ENCODE assay signal across 8 cellular contexts in the genomic region with DNA sequence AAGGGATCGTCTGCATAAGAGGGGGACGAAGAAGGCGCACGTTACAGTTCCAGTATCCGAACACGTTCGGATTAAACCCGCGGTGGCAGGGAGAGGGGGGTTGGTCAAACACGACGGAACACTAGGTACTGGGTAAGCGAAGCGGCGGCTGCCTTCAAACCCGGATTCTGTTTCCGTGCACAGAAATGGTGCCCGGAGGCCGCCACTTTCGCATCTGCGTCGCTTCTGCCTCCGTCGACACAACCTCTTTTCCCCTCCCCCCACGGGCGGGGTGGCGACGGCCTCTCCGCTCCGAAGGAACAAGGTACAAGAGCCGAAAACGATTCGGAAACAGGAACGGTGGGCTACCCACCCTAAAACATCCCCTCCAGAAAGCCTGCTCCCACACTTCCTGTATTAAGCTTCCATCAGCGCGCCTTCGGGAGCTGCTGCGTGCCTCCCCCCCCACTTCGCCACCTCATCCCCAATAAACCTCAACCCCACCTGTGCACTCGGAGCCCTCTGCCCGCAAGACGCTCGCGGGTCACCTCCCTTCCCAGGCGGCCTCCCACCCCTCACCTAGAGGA. TPM values are rescaled to one million over a fixed set of nuclear protein-coding genes. Genes with fewer than 3 reads are reported as not detected.
DNase-seq lines count a peak whose midpoint lies in the region; ATAC-seq and TF ChIP-seq lines count a peak whose summit lies in the region.

No MANE protein-coding gene starts in this region.

- peak overlapping the region; percentile 95 for H3K18ac ChIP-seq in mesendoderm (ENCODE audit: low read length)

- peaks cover 51% of the 10 kb centered on the region for H3K79me2 ChIP-seq in mesendoderm (ENCODE audit: control insufficient read depth, insufficient read depth, low read length)

- H3K4me2 ChIP-seq in mesendoderm (ENCODE audit: low read length): peak overlapping the region; percentile 85

- no peak overlapping the region for H2BK120ac ChIP-seq in mesendoderm (ENCODE audit: low read depth, low read length)

- no peak overlapping the region for H4K8ac ChIP-seq in mesendoderm (ENCODE audit: low read depth, low read length)

- peak overlapping the region; percentile 27 for H2AK5ac ChIP-seq in mesendoderm (ENCODE audit: low read length)

- peak overlapping the region; percentile 51 for H3K23ac ChIP-seq in mesendoderm (ENCODE audit: low read length)

- no peak overlapping the region for H2BK15ac ChIP-seq in mesendoderm (replicated peaks; ENCODE audit: low read depth)

- no peaks in the 10 kb centered on the region for H3K4me1 ChIP-seq in A673 (ENCODE audit: insufficient read depth, low read length, poor library complexity, severe bottlenecking)
- peaks cover 7% of the 10 kb centered on the region for H3K4me1 ChIP-seq in mesendoderm (ENCODE audit: control insufficient read depth, low read depth, low read length)

- H3K27ac ChIP-seq in A673 (ENCODE audit: low read depth, low read length, poor library complexity, severe bottlenecking) (peak overlapping the region; percentile 89), mesendoderm (ENCODE audit: low read depth, low read length) (peak overlapping the region; percentile 89)

- peak overlapping the region; percentile 64 for H3K4ac ChIP-seq in mesendoderm (ENCODE audit: low read depth, low read length)

- CTCF ChIA-PET in A673 (lab: Charles Lee): no interaction called here
- CTCF ChIA-PET in activated CD8-positive, alpha-beta T cell treated with anti-CD3 and anti-CD28 coated beads, Interleukin-2, amount 10 ng/mL, durations not matched to agents 7 days and 5 days (lab: Charles Lee): interaction anchor here (0.7 to 4.6 kb wide), 5 partner anchors 13 to 51 kb away, joined by 3 to 47 read pairs (median 8); a partner anchor contains a TSS

- peaks cover 53% of the 10 kb centered on the region for H3K4me1 Mint-ChIP-seq in activated CD8-positive, alpha-beta T cell treated with anti-CD3 and anti-CD28 coated beads, Interleukin-2, amount 10 ng/mL, durations not matched to agents 7 days and 5 days (ENCODE audit: low read depth)

- H3K79me1 ChIP-seq in mesendoderm (ENCODE audit: low read length): no peaks in the 10 kb centered on the region

- H3K9me3 ChIP-seq in A673 (ENCODE audit: low read depth, low read length, poor library complexity, severe bottlenecking): no peaks in the 10 kb centered on the region

- no peaks in the 10 kb centered on the region for H3K9me3 Mint-ChIP-seq in activated CD8-positive, alpha-beta T cell treated with anti-CD3 and anti-CD28 coated beads, Interleukin-2, amount 10 ng/mL, durations not matched to agents 7 days and 5 days (ENCODE audit: insufficient read depth)

- intact Hi-C loops in A673 (cut with micrococcal nuclease; ENCODE audit: unreplicated experiment): loop anchor here (5.0 kb wide), 1 partner anchor 50 kb away; a partner anchor contains a TSS

- POLR2A ChIA-PET in A673 (lab: Charles Lee; ENCODE audit: low non-redundant PET): no interaction called here
- POLR2A ChIA-PET in activated CD8-positive, alpha-beta T cell treated with anti-CD3 and anti-CD28 coated beads, Interleukin-2, amount 10 ng/mL, durations not matched to agents 7 days and 5 days (lab: Charles Lee): interaction anchor here (0.7 to 3.6 kb wide), 10 partner anchors 11 to 51 kb away, joined by 3 to 52 read pairs (median 5); a partner anchor contains a TSS

- no peak for TF ChIP-seq CTCF in A673 (conservative IDR thresholded peaks at IDR 0.05; ENCODE audit: low read depth, low read length)

- no peak for TF ChIP-seq POLR2A in GM18505 (IDR thresholded peaks at IDR 0.05; ENCODE audit: borderline replicate concordance, extremely low read depth, insufficient read depth, insufficient read length)

- H3K4me3 ChIP-seq in A673 (ENCODE audit: low read depth, low read length, poor library complexity, severe bottlenecking) (peak overlapping the region; percentile 91), mesendoderm (ENCODE audit: low read length) (peak overlapping the region; percentile 90)

- peak overlapping the region; percentile 60 for H2BK5ac ChIP-seq in mesendoderm (ENCODE audit: low read length)

- ATAC-seq in GM18505 (IDR thresholded peaks at IDR 0.05; ENCODE audit: unreplicated experiment) (peak; percentile 30), HG03045 (IDR thresholded peaks at IDR 0.05; ENCODE audit: unreplicated experiment) (peak; percentile 24)
- ATAC-seq in activated CD8-positive, alpha-beta T cell treated with anti-CD3 and anti-CD28 coated beads, Interleukin-2, amount 10 ng/mL, durations not matched to agents 7 days and 5 days: peak; percentile 25

- peak overlapping the region; percentile 92 for H3K56ac ChIP-seq in mesendoderm (ENCODE audit: low read length)

- H3K36me3 ChIP-seq in A673 (ENCODE audit: insufficient read depth, low read length, poor library complexity, severe bottlenecking) (no peaks in the 10 kb centered on the region), mesendoderm (ENCODE audit: control insufficient read depth, insufficient read depth, low read length) (no peaks in the 10 kb centered on the region)

- H3K9ac ChIP-seq in mesendoderm (ENCODE audit: low read length): peak overlapping the region; percentile 95

- H3K36me3 Mint-ChIP-seq in activated CD8-positive, alpha-beta T cell treated with anti-CD3 and anti-CD28 coated beads, Interleukin-2, amount 10 ng/mL, durations not matched to agents 7 days and 5 days (ENCODE audit: low read depth): peaks cover 33% of the 10 kb centered on the region

- DNase-seq in A673 (ENCODE audit: low spot score): peak; percentile 47
- DNase-seq in NCI-H526 treated with DMSO at 0.1 percent for 48 hours (lab: John Stamatoyannopoulos, UW): peak; percentile 2
- peak; percentile 88 for DNase-seq in activated CD8-positive, alpha-beta T cell treated with anti-CD3 and anti-CD28 coated beads, Interleukin-2, amount 10 ng/mL, durations not matched to agents 7 days and 5 days
- DNase-seq in effector CD8-positive, alpha-beta T cell (lab: John Stamatoyannopoulos, UW): peak; percentile 64
- DNase-seq in mesendoderm: peak; percentile 78
- peak; percentile 53 for DNase-seq in stimulated activated CD8-positive, alpha-beta memory T cell treated with anti-CD3 and anti-CD28 coated beads, Interleukin-15, amount 100 ng/mL, for 1 hour (ENCODE audit: low read depth)

- H3K4me3 Mint-ChIP-seq in activated CD8-positive, alpha-beta T cell treated with anti-CD3 and anti-CD28 coated beads, Interleukin-2, amount 10 ng/mL, durations not matched to agents 7 days and 5 days: peak overlapping the region; percentile 99

- no peak overlapping the region for H4K5ac ChIP-seq in mesendoderm (ENCODE audit: low read length)

- BruUV-seq in A673 (replicated peaks; lab: Mats Ljungman, UMichigan): no TSS peak

- H3K27ac Mint-ChIP-seq in activated CD8-positive, alpha-beta T cell treated with anti-CD3 and anti-CD28 coated beads, Interleukin-2, amount 10 ng/mL, durations not matched to agents 7 days and 5 days: peak overlapping the region; percentile 99

- H3K27me3 Mint-ChIP-seq in activated CD8-positive, alpha-beta T cell treated with anti-CD3 and anti-CD28 coated beads, Interleukin-2, amount 10 ng/mL, durations not matched to agents 7 days and 5 days (ENCODE audit: low read depth): no peaks in the 10 kb centered on the region

- no peaks in the 10 kb centered on the region for H3K27me3 ChIP-seq in A673 (replicated peaks; ENCODE audit: insufficient read depth, low read depth, low read length, poor library complexity)
- no peaks in the 10 kb centered on the region for H3K27me3 ChIP-seq in mesendoderm (ENCODE audit: insufficient read depth, low read length, poor library complexity)

- WGBS in mesendoderm (ENCODE audit: extremely low coverage, insufficient coverage, low lambda C conversion rate): no CpG with 5 or more reads among the region's 44 CpGs

RNA-seq across cellular contexts. Expression of a gene that starts 0.7 kb away (rescaled TPM):
- total RNA-seq in A673 (2021): 104 and 124 TPM in 2 replicates
- total RNA-seq in activated CD8-positive, alpha-beta T cell treated with anti-CD3 and anti-CD28 coated beads, Interleukin-2, amount 10 ng/mL, durations not matched to agents 7 days and 5 days: 100 to 1,000 TPM; 173 to 178 TPM
- polyA plus RNA-seq in mesendoderm (2013, experiment 1 of 2): 150 TPM
- polyA plus RNA-seq in mesendoderm (2013, experiment 2 of 2): 151 TPM

RNA-seq across cellular contexts. Expression of a gene that starts 42.2 kb away (rescaled TPM):
- total RNA-seq in A673 (2021): 1.5 and 1.6 TPM in 2 replicates
- under 1 TPM; 0.45 to 0.60 TPM for total RNA-seq in activated CD8-positive, alpha-beta T cell treated with anti-CD3 and anti-CD28 coated beads, Interleukin-2, amount 10 ng/mL, durations not matched to agents 7 days and 5 days
- 0.14 TPM for polyA plus RNA-seq in mesendoderm (2013, experiment 1 of 2)
- 0.15 TPM for polyA plus RNA-seq in mesendoderm (2013, experiment 2 of 2)

RNA-seq across cellular contexts. Expression of a gene that starts 51.8 kb away (rescaled TPM):
- total RNA-seq in A673 (2021): 35.6 and 36.1 TPM in 2 replicates
- total RNA-seq in activated CD8-positive, alpha-beta T cell treated with anti-CD3 and anti-CD28 coated beads, Interleukin-2, amount 10 ng/mL, durations not matched to agents 7 days and 5 days: 10 to 100 TPM; 32.5 to 37.5 TPM
- 72.2 TPM for polyA plus RNA-seq in mesendoderm (2013, experiment 1 of 2)
- polyA plus RNA-seq in mesendoderm (2013, experiment 2 of 2): 73.5 TPM

Comparison
In these comparisons a context has a peak if more than half of its experiments do, and no peak if none do; other contexts are left out.
1. Peak in every context shown above with its lines: DNase-seq, ATAC-seq, H3K4me3 ChIP-seq and H3K27ac ChIP-seq.
2. DNase-seq: peak in every context shown above with its lines; median percentile 88 in activated CD8-positive, alpha-beta T cell treated with anti-CD3 and anti-CD28 coated beads, Interleukin-2, amount 10 ng/mL, durations not matched to agents 7 days and 5 days; 78 in mesendoderm; 64 in effector CD8-positive, alpha-beta T cell; 53 in stimulated activated CD8-positive, alpha-beta memory T cell treated with anti-CD3 and anti-CD28 coated beads, Interleukin-15, amount 100 ng/mL, for 1 hour; 47 in A673; 2 in NCI-H526 treated with DMSO at 0.1 percent for 48 hours.